ENCODE assay signal across 31 cellular contexts in genomic region chr17:31329221-31329620, GRCh38. TPM values are rescaled to one million over a fixed set of nuclear protein-coding genes. Genes with fewer than 3 reads are reported as not detected.
A peak's percentile ranks its signal among the peaks of the same experiment; 100 is the strongest.
DNase-seq lines count a peak whose midpoint lies in the region; ATAC-seq and TF ChIP-seq lines count a peak whose summit lies in the region.
"Had no signal": no experiment of that assay in that cellular context is flagged by ENCODE, and none has a peak within 500 bp of the region (broad histone marks: within the 10 kb centered on the region; RNA-seq: fewer than 3 reads in every experiment).

No MANE protein-coding gene starts in this region.

- intact Hi-C loops in MCF 10A (cut with micrococcal nuclease) (no loop called here), breast epithelium (cut with DNase I; ENCODE audit: low total_unique reads) (no loop called here)
- intact Hi-C loops in activated T-helper 1 cell treated with anti-CD3 and anti-CD28 coated beads, Interleukin-12 subunit alpha, Interleukin-12 subunit beta, Interleukin-2, Interleukin-4 antibody, amounts not matched to agents 30 ng/mL and 10 ng/mL and 1 ng/mL, durations not matched to agents 14 hours and 24 hours and 36 hours (cut with micrococcal nuclease) = no loop called here
- intact Hi-C loops in activated naive CD4-positive, alpha-beta T cell treated with anti-CD3 and anti-CD28 coated beads for 36 hours (cut with micrococcal nuclease) = loop anchor here (10.0 kb wide), 1 partner anchor 1214 kb away; the partner anchor contains the start of gene NSRP1

- H3K4me3 Mint-ChIP-seq in MCF 10A (ENCODE audit: unreplicated experiment) = no peak overlapping the region
- peak overlapping the region; percentile 20 for H3K4me3 Mint-ChIP-seq in activated naive CD8-positive, alpha-beta T cell treated with anti-CD3 and anti-CD28 coated beads, Interleukin-2, amount 50 U/mL, for 24 hours
- no peak overlapping the region for H3K4me3 Mint-ChIP-seq in activated T-helper 1 cell treated with anti-CD3 and anti-CD28 coated beads, Interleukin-12 subunit alpha, Interleukin-12 subunit beta, Interleukin-2, Interleukin-4 antibody, amounts not matched to agents 30 ng/mL and 10 ng/mL and 1 ng/mL, durations not matched to agents 14 hours and 24 hours and 36 hours
- H3K4me3 Mint-ChIP-seq in activated naive CD4-positive, alpha-beta T cell treated with anti-CD3 and anti-CD28 coated beads for 36 hours = no peak overlapping the region
- H3K4me3 Mint-ChIP-seq: activated CD4-positive, alpha-beta memory T cell treated with anti-CD3 and anti-CD28 coated beads for 36 hours; CD4-positive, CD25-positive, alpha-beta regulatory T cell; central memory CD8-positive, alpha-beta T cell; endodermal cell; naive thymus-derived CD4-positive, alpha-beta T cell; stimulated activated memory B cell treated with anti-CD40 and anti-IgM and Interleukin-4, amounts not matched to agents 10 μg/mL and 1 μg/mL and 100 μg/mL, for 72 hours had no signal

- H3K9me3 Mint-ChIP-seq in MCF 10A (ENCODE audit: unreplicated experiment) = no peaks in the 10 kb centered on the region
- H3K9me3 Mint-ChIP-seq in activated naive CD8-positive, alpha-beta T cell treated with anti-CD3 and anti-CD28 coated beads, Interleukin-2, amount 50 U/mL, for 24 hours = no peaks in the 10 kb centered on the region
- no peaks in the 10 kb centered on the region for H3K9me3 Mint-ChIP-seq in activated T-helper 1 cell treated with anti-CD3 and anti-CD28 coated beads, Interleukin-12 subunit alpha, Interleukin-12 subunit beta, Interleukin-2, Interleukin-4 antibody, amounts not matched to agents 30 ng/mL and 10 ng/mL and 1 ng/mL, durations not matched to agents 14 hours and 24 hours and 36 hours
- no peaks in the 10 kb centered on the region for H3K9me3 Mint-ChIP-seq in activated naive CD4-positive, alpha-beta T cell treated with anti-CD3 and anti-CD28 coated beads for 36 hours
- H3K9me3 Mint-ChIP-seq: activated CD4-positive, alpha-beta memory T cell treated with anti-CD3 and anti-CD28 coated beads for 36 hours; activated naive CD4-positive, alpha-beta T cell treated with anti-CD3 and anti-CD28 coated beads, Interleukin-2, amount 50 U/mL, for 72 hours; activated T-helper 2 cell treated with anti-CD3 and anti-CD28 coated beads, Interferon-gamma antibody, Interleukin-2, Interleukin-4, amounts not matched to agents 10 μg/mL and 5 μg/mL and 100 μg/mL, durations not matched to agents 14 hours and 24 hours and 36 hours; CD4-positive, CD25-positive, alpha-beta regulatory T cell; central memory CD8-positive, alpha-beta T cell; endodermal cell; naive thymus-derived CD4-positive, alpha-beta T cell; stimulated activated memory B cell treated with anti-CD40 and anti-IgM and Interleukin-4, amounts not matched to agents 10 μg/mL and 1 μg/mL and 100 μg/mL, for 72 hours had no signal

- ATAC-seq in activated naive CD8-positive, alpha-beta T cell treated with anti-CD3 and anti-CD28 coated beads, Interleukin-2, amount 50 U/mL, for 24 hours = no peak
- ATAC-seq in GM18511 (IDR thresholded peaks at IDR 0.05; ENCODE audit: unreplicated experiment) = no peak
- ATAC-seq: activated naive CD4-positive, alpha-beta T cell treated with anti-CD3 and anti-CD28 coated beads, Interleukin-2, amount 50 U/mL, for 72 hours; foreskin keratinocyte; heart right ventricle; naive thymus-derived CD4-positive, alpha-beta T cell; stimulated activated memory B cell treated with anti-CD40 and anti-IgM and Interleukin-4, amounts not matched to agents 10 μg/mL and 1 μg/mL and 100 μg/mL, for 72 hours had no signal

- no peaks in the 10 kb centered on the region for H3K27me3 ChIP-seq in breast epithelium
- H3K27me3 ChIP-seq: esophagus muscularis mucosa, foreskin keratinocyte, heart right ventricle, suprapubic skin had no signal

- TF ChIP-seq POLR2A in breast epithelium (IDR thresholded peaks at IDR 0.05) = no peak

- H3K4me1 Mint-ChIP-seq in MCF 10A (ENCODE audit: insufficient read depth, unreplicated experiment) = peaks cover 31% of the 10 kb centered on the region
- H3K4me1 Mint-ChIP-seq in activated naive CD8-positive, alpha-beta T cell treated with anti-CD3 and anti-CD28 coated beads, Interleukin-2, amount 50 U/mL, for 24 hours = peaks cover 44% of the 10 kb centered on the region
- peaks cover 25% of the 10 kb centered on the region for H3K4me1 Mint-ChIP-seq in activated T-helper 1 cell treated with anti-CD3 and anti-CD28 coated beads, Interleukin-12 subunit alpha, Interleukin-12 subunit beta, Interleukin-2, Interleukin-4 antibody, amounts not matched to agents 30 ng/mL and 10 ng/mL and 1 ng/mL, durations not matched to agents 14 hours and 24 hours and 36 hours (ENCODE audit: low read depth)
- H3K4me1 Mint-ChIP-seq in activated naive CD4-positive, alpha-beta T cell treated with anti-CD3 and anti-CD28 coated beads for 36 hours (ENCODE audit: low read depth) = peaks cover 27% of the 10 kb centered on the region
- H3K4me1 Mint-ChIP-seq: central memory CD8-positive, alpha-beta T cell; endodermal cell had no signal

- no TSS peak for BruUV-seq in MCF 10A (replicated peaks; lab: Mats Ljungman, UMichigan)

- peak overlapping the region; percentile 47 for H3K27ac Mint-ChIP-seq in MCF 10A (ENCODE audit: low read depth, unreplicated experiment)
- H3K27ac Mint-ChIP-seq in activated naive CD8-positive, alpha-beta T cell treated with anti-CD3 and anti-CD28 coated beads, Interleukin-2, amount 50 U/mL, for 24 hours = peak overlapping the region; percentile 71
- H3K27ac Mint-ChIP-seq in activated T-helper 1 cell treated with anti-CD3 and anti-CD28 coated beads, Interleukin-12 subunit alpha, Interleukin-12 subunit beta, Interleukin-2, Interleukin-4 antibody, amounts not matched to agents 30 ng/mL and 10 ng/mL and 1 ng/mL, durations not matched to agents 14 hours and 24 hours and 36 hours = no peak overlapping the region
- no peak overlapping the region for H3K27ac Mint-ChIP-seq in activated naive CD4-positive, alpha-beta T cell treated with anti-CD3 and anti-CD28 coated beads for 36 hours
- H3K27ac Mint-ChIP-seq: activated T-helper 2 cell treated with anti-CD3 and anti-CD28 coated beads, Interferon-gamma antibody, Interleukin-2, Interleukin-4, amounts not matched to agents 10 μg/mL and 5 μg/mL and 100 μg/mL, durations not matched to agents 14 hours and 24 hours and 36 hours; CD4-positive, CD25-positive, alpha-beta regulatory T cell; endodermal cell; naive thymus-derived CD4-positive, alpha-beta T cell; stimulated activated memory B cell treated with anti-CD40 and anti-IgM and Interleukin-4, amounts not matched to agents 10 μg/mL and 1 μg/mL and 100 μg/mL, for 72 hours had no signal

- H3K4me1 ChIP-seq in breast epithelium = no peaks in the 10 kb centered on the region
- H3K4me1 ChIP-seq: esophagus muscularis mucosa, heart right ventricle, suprapubic skin had no signal

- POLR2A ChIA-PET in MCF 10A (lab: Yijun Ruan, JAX) = interaction anchor here (0.6 to 1.8 kb wide), 7 partner anchors 10 to 77 kb away, joined by 3 to 26 read pairs (median 3); no protein-coding TSS in a partner anchor

- H3K36me3 ChIP-seq in breast epithelium = no peaks in the 10 kb centered on the region

- no peak overlapping the region for H3K27ac ChIP-seq in breast epithelium
- H3K27ac ChIP-seq: esophagus muscularis mucosa, foreskin keratinocyte, suprapubic skin had no signal

- peaks cover 27% of the 10 kb centered on the region for H3K36me3 Mint-ChIP-seq in MCF 10A (ENCODE audit: insufficient read depth, unreplicated experiment)
- H3K36me3 Mint-ChIP-seq in activated naive CD8-positive, alpha-beta T cell treated with anti-CD3 and anti-CD28 coated beads, Interleukin-2, amount 50 U/mL, for 24 hours (ENCODE audit: low read depth) = peaks cover 12% of the 10 kb centered on the region
- H3K36me3 Mint-ChIP-seq in activated T-helper 1 cell treated with anti-CD3 and anti-CD28 coated beads, Interleukin-12 subunit alpha, Interleukin-12 subunit beta, Interleukin-2, Interleukin-4 antibody, amounts not matched to agents 30 ng/mL and 10 ng/mL and 1 ng/mL, durations not matched to agents 14 hours and 24 hours and 36 hours (ENCODE audit: low read depth) = peaks cover 10% of the 10 kb centered on the region
- peaks cover 17% of the 10 kb centered on the region for H3K36me3 Mint-ChIP-seq in activated naive CD4-positive, alpha-beta T cell treated with anti-CD3 and anti-CD28 coated beads for 36 hours (ENCODE audit: low read depth)
- H3K36me3 Mint-ChIP-seq: activated naive CD4-positive, alpha-beta T cell treated with anti-CD3 and anti-CD28 coated beads, Interleukin-2, amount 50 U/mL, for 72 hours had no signal

- DNase-seq in MCF 10A (ENCODE audit: unreplicated experiment) (no peak), breast epithelium (ENCODE audit: low spot score in 2 of 2) (no peak), iris pigment epithelial cell (ENCODE audit: low read depth) (peak; percentile 31), RKO (ENCODE audit: low spot score) (no peak)
- no peak for DNase-seq in activated naive CD8-positive, alpha-beta T cell treated with anti-CD3 and anti-CD28 coated beads, Interleukin-2, amount 50 U/mL, for 24 hours
- DNase-seq in activated T-helper 1 cell treated with anti-CD3 and anti-CD28 coated beads, Interleukin-12 subunit alpha, Interleukin-12 subunit beta, Interleukin-2, Interleukin-4 antibody, amounts not matched to agents 30 ng/mL and 10 ng/mL and 1 ng/mL, durations not matched to agents 14 hours and 24 hours and 36 hours (ENCODE audit: low spot score) = no peak
- no peak for DNase-seq in activated naive CD4-positive, alpha-beta T cell treated with anti-CD3 and anti-CD28 coated beads for 36 hours
- DNase-seq: activated CD4-positive, alpha-beta memory T cell treated with anti-CD3 and anti-CD28 coated beads for 36 hours; activated CD4-positive, CD25-positive, alpha-beta regulatory T cell treated with anti-CD3 and anti-CD28 coated beads, Interleukin-2, amount 50 U/mL, for 72 hours; activated CD8-positive, alpha-beta memory T cell treated with anti-CD3 and anti-CD28 coated beads, Interleukin-2, amount 50 U/mL, for 48 hours; CD4-positive, CD25-positive, alpha-beta regulatory T cell; dermis blood vessel endothelial cell; DND-41; endodermal cell; heart right ventricle; midbrain; naive thymus-derived CD4-positive, alpha-beta T cell; NCI-H1048; NCI-H1694; NCI-H446 treated with DMSO at 0.1 percent for 48 hours; nucleus accumbens had no signal

- no peaks in the 10 kb centered on the region for H3K27me3 Mint-ChIP-seq in MCF 10A (ENCODE audit: insufficient read depth, unreplicated experiment)
- H3K27me3 Mint-ChIP-seq in activated naive CD8-positive, alpha-beta T cell treated with anti-CD3 and anti-CD28 coated beads, Interleukin-2, amount 50 U/mL, for 24 hours = no peaks in the 10 kb centered on the region
- H3K27me3 Mint-ChIP-seq in activated T-helper 1 cell treated with anti-CD3 and anti-CD28 coated beads, Interleukin-12 subunit alpha, Interleukin-12 subunit beta, Interleukin-2, Interleukin-4 antibody, amounts not matched to agents 30 ng/mL and 10 ng/mL and 1 ng/mL, durations not matched to agents 14 hours and 24 hours and 36 hours (ENCODE audit: insufficient read depth) = no peaks in the 10 kb centered on the region
- H3K27me3 Mint-ChIP-seq in activated naive CD4-positive, alpha-beta T cell treated with anti-CD3 and anti-CD28 coated beads for 36 hours (ENCODE audit: low read depth) = no peaks in the 10 kb centered on the region
- H3K27me3 Mint-ChIP-seq: activated CD4-positive, alpha-beta memory T cell treated with anti-CD3 and anti-CD28 coated beads for 36 hours; CD4-positive, CD25-positive, alpha-beta regulatory T cell; central memory CD8-positive, alpha-beta T cell; naive thymus-derived CD4-positive, alpha-beta T cell; stimulated activated memory B cell treated with anti-CD40 and anti-IgM and Interleukin-4, amounts not matched to agents 10 μg/mL and 1 μg/mL and 100 μg/mL, for 72 hours had no signal

- CTCF ChIA-PET in MCF 10A (lab: Yijun Ruan, JAX) = interaction anchor here (0.6 kb wide), 1 partner anchor 1218 kb away, joined by 3 read pairs; no protein-coding TSS in a partner anchor
- CTCF ChIA-PET in activated naive CD4-positive, alpha-beta T cell treated with anti-CD3 and anti-CD28 coated beads for 36 hours (lab: Charles Lee) = no interaction called here

- TF ChIP-seq CTCF in MCF 10A (IDR thresholded peaks at IDR 0.05; ENCODE audit: unreplicated experiment) = no peak
- no peak for TF ChIP-seq CTCF in breast epithelium (IDR thresholded peaks at IDR 0.05)

- no peaks in the 10 kb centered on the region for H3K9me3 ChIP-seq in breast epithelium
- H3K9me3 ChIP-seq: esophagus muscularis mucosa, heart right ventricle, suprapubic skin had no signal

- no peak overlapping the region for H3K4me3 ChIP-seq in breast epithelium
- H3K4me3 ChIP-seq: esophagus muscularis mucosa, heart right ventricle, suprapubic skin had no signal

RNA-seq across cellular contexts. Expression of gene EVI2A, which starts 7.8 kb away (rescaled TPM):
- total RNA-seq in MCF 10A (2022) = 2.6 and 3.3 TPM in 2 replicates
- total RNA-seq in breast epithelium = 10 to 100 TPM in 1 of 3 donors, 1 to 10 TPM in 2; 4.3 to 34.2 (median 8.8) TPM
- 46.3 and 47.9 TPM in 2 replicates for total RNA-seq in activated T-helper 1 cell treated with anti-CD3 and anti-CD28 coated beads, Interleukin-12 subunit alpha, Interleukin-12 subunit beta, Interleukin-2, Interleukin-4 antibody, amounts not matched to agents 30 ng/mL and 10 ng/mL and 1 ng/mL, durations not matched to agents 14 hours and 24 hours and 36 hours
- total RNA-seq in activated naive CD4-positive, alpha-beta T cell treated with anti-CD3 and anti-CD28 coated beads for 36 hours = 10 to 100 TPM; 22.0 to 22.5 TPM
- total RNA-seq: dermis blood vessel endothelial cell, endodermal cell, H1, kidney epithelial cell had no signal

RNA-seq across cellular contexts. Expression of gene EVI2B, which starts 15.4 kb away (rescaled TPM):
- total RNA-seq in MCF 10A (2022) = 3.6 and 3.8 TPM in 2 replicates
- total RNA-seq in breast epithelium = 10 to 100 TPM in 2 of 3 donors, 1 to 10 TPM in 1; 5.9 to 38.1 (median 10.2) TPM
- total RNA-seq in activated T-helper 1 cell treated with anti-CD3 and anti-CD28 coated beads, Interleukin-12 subunit alpha, Interleukin-12 subunit beta, Interleukin-2, Interleukin-4 antibody, amounts not matched to agents 30 ng/mL and 10 ng/mL and 1 ng/mL, durations not matched to agents 14 hours and 24 hours and 36 hours = 21.7 and 25.1 TPM in 2 replicates
- 10 to 100 TPM in 1 of 2 experiments, 1 to 10 TPM in 1; 9.9 to 11.4 TPM for total RNA-seq in activated naive CD4-positive, alpha-beta T cell treated with anti-CD3 and anti-CD28 coated beads for 36 hours
- total RNA-seq: endodermal cell, H1, kidney epithelial cell had no signal

RNA-seq across cellular contexts. Expression of gene OMG, which starts 32.2 kb away (rescaled TPM):
- total RNA-seq in MCF 10A (2022) (0.16 TPM in 1 of 2 replicates, not detected in the other), breast epithelium (under 1 TPM in 1 of 3 donors, not detected in 2; 0.96 TPM)
- total RNA-seq in activated T-helper 1 cell treated with anti-CD3 and anti-CD28 coated beads, Interleukin-12 subunit alpha, Interleukin-12 subunit beta, Interleukin-2, Interleukin-4 antibody, amounts not matched to agents 30 ng/mL and 10 ng/mL and 1 ng/mL, durations not matched to agents 14 hours and 24 hours and 36 hours = 0.10 TPM in 2 replicates
- under 1 TPM in 1 of 2 experiments, not detected in 1; 0.10 TPM for total RNA-seq in activated naive CD4-positive, alpha-beta T cell treated with anti-CD3 and anti-CD28 coated beads for 36 hours
- total RNA-seq: endodermal cell, foreskin keratinocyte, H1, kidney epithelial cell, suprapubic skin had no signal

Comparison
In these comparisons a context has a peak if more than half of its experiments do, and no peak if none do; other contexts are left out.
1. H3K27ac Mint-ChIP-seq: peak in MCF 10A (single experiment) and activated naive CD8-positive, alpha-beta T cell treated with anti-CD3 and anti-CD28 coated beads, Interleukin-2, amount 50 U/mL, for 24 hours (single experiment); none in activated T-helper 1 cell treated with anti-CD3 and anti-CD28 coated beads, Interleukin-12 subunit alpha, Interleukin-12 subunit beta, Interleukin-2, Interleukin-4 antibody, amounts not matched to agents 30 ng/mL and 10 ng/mL and 1 ng/mL, durations not matched to agents 14 hours and 24 hours and 36 hours (single experiment) and activated naive CD4-positive, alpha-beta T cell treated with anti-CD3 and anti-CD28 coated beads for 36 hours (single experiment).